ENCODE assay signal across 19 cellular contexts in genomic region chr3:129943020-129943419, GRCh38. TPM values are rescaled to one million over a fixed set of nuclear protein-coding genes. Genes with fewer than 3 reads are reported as not detected.
"Had no signal": no experiment of that assay in that cellular context is flagged by ENCODE, and none has a peak within 500 bp of the region (broad histone marks: within the 10 kb centered on the region; RNA-seq: fewer than 3 reads in every experiment).

No MANE protein-coding gene starts in this region.

- DNase-seq: stimulated activated naive CD4-positive, alpha-beta T cell treated with Interleukin-2 at 50 U/mL for 16 hours had no signal

- H3K4me1 Mint-ChIP-seq: stimulated activated naive CD8-positive, alpha-beta T cell treated with anti-CD3 and anti-CD28 coated beads, Interleukin-15, amount 100 ng/mL, for 72 hours had no signal

- H3K27ac ChIP-seq: hepatocyte, left ventricle myocardium inferior, pancreas, prostate gland, spleen, tibial nerve, uterus had no signal

- H3K4me3 Mint-ChIP-seq: mesothelial cell of epicardium; naive thymus-derived CD4-positive, alpha-beta T cell; natural killer cell treated with Interleukin-12 subunit alpha and Interleukin-12 subunit beta and Interleukin-15 and Interleukin-18, amount 100 ng/mL, for 72 hours; stimulated activated effector memory CD8-positive, alpha-beta T cell treated with anti-CD3 and anti-CD28 coated beads, Interleukin-12 subunit alpha, Interleukin-12 subunit beta, amount 100 ng/mL, for 72 hours; stimulated activated naive CD8-positive, alpha-beta T cell treated with anti-CD3 and anti-CD28 coated beads, Interleukin-15, amount 100 ng/mL, for 72 hours; type B pancreatic cell had no signal

- H3K36me3 Mint-ChIP-seq: mesothelial cell of epicardium; natural killer cell treated with Interleukin-12 subunit alpha and Interleukin-12 subunit beta and Interleukin-15 and Interleukin-18, amount 100 ng/mL, for 72 hours; stimulated activated effector memory CD8-positive, alpha-beta T cell treated with anti-CD3 and anti-CD28 coated beads, Interleukin-12 subunit alpha, Interleukin-12 subunit beta, amount 100 ng/mL, for 72 hours had no signal

- H3K9me3 ChIP-seq: pancreas, prostate gland, uterus had no signal

- H3K4me1 ChIP-seq: left ventricle myocardium inferior, pancreas, prostate gland, tibial nerve, uterus had no signal

- H3K4me3 ChIP-seq: hepatocyte, left ventricle myocardium inferior, lung, pancreas, prostate gland, spleen, tibial nerve, uterus had no signal

- H3K9me3 Mint-ChIP-seq: natural killer cell treated with Interleukin-12 subunit alpha and Interleukin-12 subunit beta and Interleukin-15 and Interleukin-18, amount 100 ng/mL, for 72 hours; stimulated activated effector memory CD8-positive, alpha-beta T cell treated with anti-CD3 and anti-CD28 coated beads, Interleukin-12 subunit alpha, Interleukin-12 subunit beta, amount 100 ng/mL, for 72 hours had no signal

- H3K36me3 ChIP-seq: left ventricle myocardium inferior, pancreas, prostate gland, spleen, tibial nerve, uterus had no signal

- H3K27ac Mint-ChIP-seq: mesothelial cell of epicardium; natural killer cell treated with Interleukin-12 subunit alpha and Interleukin-12 subunit beta and Interleukin-15 and Interleukin-18, amount 100 ng/mL, for 72 hours; stimulated activated effector memory CD8-positive, alpha-beta T cell treated with anti-CD3 and anti-CD28 coated beads, Interleukin-12 subunit alpha, Interleukin-12 subunit beta, amount 100 ng/mL, for 72 hours; stimulated activated naive CD8-positive, alpha-beta T cell treated with anti-CD3 and anti-CD28 coated beads, Interleukin-15, amount 100 ng/mL, for 72 hours had no signal

RNA-seq across cellular contexts. Expression of gene TRH, which starts 31.5 kb away (rescaled TPM):
- total RNA-seq: hepatocyte; kidney epithelial cell; left ventricle myocardium inferior; naive thymus-derived CD4-positive, alpha-beta T cell; natural killer cell treated with Interleukin-12 subunit alpha and Interleukin-12 subunit beta and Interleukin-15 and Interleukin-18, amount 100 ng/mL, for 72 hours; pancreas; right cardiac atrium; sciatic nerve; tibial nerve; ureter had no signal
